Comparison of ENCODE assay signal across 1 cellular context in the genomic region with DNA sequence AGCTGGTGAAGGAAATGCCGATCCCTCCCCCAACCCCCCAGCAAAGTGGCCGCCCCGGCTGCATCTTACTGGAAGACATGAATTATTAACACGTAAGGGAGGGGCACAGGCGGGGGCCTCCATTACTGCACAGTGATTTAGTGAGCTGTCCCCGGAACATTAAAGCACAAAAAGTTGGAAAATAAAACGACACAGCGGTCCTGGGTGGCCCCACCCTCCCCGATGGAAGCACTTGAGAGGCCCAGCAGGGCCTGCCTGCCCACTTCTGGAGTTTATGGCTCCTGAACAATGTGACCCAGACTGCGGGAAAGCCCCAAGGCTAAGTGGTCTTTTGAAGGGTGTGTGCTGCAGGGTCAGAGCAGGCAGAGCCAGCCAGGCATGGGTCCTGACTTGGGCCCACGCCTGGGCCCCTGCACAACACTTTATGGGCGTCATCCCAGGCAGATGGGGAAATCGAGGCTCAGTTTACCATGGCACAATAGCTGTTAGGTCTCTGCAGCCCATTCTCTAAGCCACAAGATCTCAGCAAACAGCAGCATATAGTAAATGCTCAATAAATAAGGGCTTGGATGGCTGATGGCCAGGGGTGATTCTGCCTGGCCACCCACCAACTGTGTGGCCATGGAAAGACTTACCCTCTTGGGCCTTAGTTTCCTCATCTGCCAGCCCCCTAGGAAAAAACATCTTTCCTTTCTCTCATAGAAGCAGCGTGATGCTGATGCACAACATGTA.
TF ChIP-seq lines count a peak whose summit lies in the region.

No MANE protein-coding gene starts in this region.

TF ChIP-seq in SK-N-SH treated with all-trans-retinoic acid at 6 μM for 48 hours, 23 proteins besides CTCF, POLR2A, EP300 and RAD21 (continued from another document):
- 0 out of 2 replicates have a peak, but pooled peaks have one; percentile 20 for TF ChIP-seq PATZ1 (CRISPR knock-in tag; IDR thresholded peaks at IDR 0.05; ENCODE audit: borderline replicate concordance)
- TF ChIP-seq CSDC2 (CRISPR knock-in tag; IDR thresholded peaks at IDR 0.05): no peak
- no peak for TF ChIP-seq CSRNP3 (CRISPR knock-in tag; IDR thresholded peaks at IDR 0.05)
